Comparison of ENCODE assay signal across 1 cellular context in genomic region chr1:112674986-112675727, GRCh38.
TF ChIP-seq lines count a peak whose summit lies in the region.

No MANE protein-coding gene starts in this region.

TF ChIP-seq in HCT116, 20 proteins besides CTCF, POLR2A, EP300 and RAD21 (continued from another document):
- TF ChIP-seq, protein P1, sequence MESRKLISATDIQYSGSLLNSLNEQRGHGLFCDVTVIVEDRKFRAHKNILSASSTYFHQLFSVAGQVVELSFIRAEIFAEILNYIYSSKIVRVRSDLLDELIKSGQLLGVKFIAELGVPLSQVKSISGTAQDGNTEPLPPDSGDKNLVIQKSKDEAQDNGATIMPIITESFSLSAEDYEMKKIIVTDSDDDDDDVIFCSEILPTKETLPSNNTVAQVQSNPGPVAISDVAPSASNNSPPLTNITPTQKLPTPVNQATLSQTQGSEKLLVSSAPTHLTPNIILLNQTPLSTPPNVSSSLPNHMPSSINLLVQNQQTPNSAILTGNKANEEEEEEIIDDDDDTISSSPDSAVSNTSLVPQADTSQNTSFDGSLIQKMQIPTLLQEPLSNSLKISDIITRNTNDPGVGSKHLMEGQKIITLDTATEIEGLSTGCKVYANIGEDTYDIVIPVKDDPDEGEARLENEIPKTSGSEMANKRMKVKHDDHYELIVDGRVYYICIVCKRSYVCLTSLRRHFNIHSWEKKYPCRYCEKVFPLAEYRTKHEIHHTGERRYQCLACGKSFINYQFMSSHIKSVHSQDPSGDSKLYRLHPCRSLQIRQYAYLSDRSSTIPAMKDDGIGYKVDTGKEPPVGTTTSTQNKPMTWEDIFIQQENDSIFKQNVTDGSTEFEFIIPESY (IDR thresholded peaks at IDR 0.05; ENCODE audit: extremely low read depth, insufficient replicate concordance, low read length): no peak
- no peak for TF ChIP-seq YY1 (IDR thresholded peaks at IDR 0.05; ENCODE audit: extremely low read depth, insufficient replicate concordance, low read depth, low read length)
- peak; percentile 91 for TF ChIP-seq ZFX (IDR thresholded peaks at IDR 0.05)
- no peak for TF ChIP-seq ELF1 (IDR thresholded peaks at IDR 0.05; ENCODE audit: borderline replicate concordance, low read depth)
- TF ChIP-seq SP1 (IDR thresholded peaks at IDR 0.05; ENCODE audit: low read depth): no peak
